In genomic region chrX:74546984-74547383, GRCh38 we compare ENCODE assay signal across 22 cellular contexts.
"Had no signal": no experiment of that assay in that cellular context is flagged by ENCODE, and none has a peak within 500 bp of the region (broad histone marks: within the 10 kb centered on the region; RNA-seq: fewer than 3 reads in every experiment).

No MANE protein-coding gene starts in this region.

- H3K36me3 Mint-ChIP-seq: naive thymus-derived CD8-positive, alpha-beta T cell had no signal

- FAIRE-seq: islet of Langerhans, small intestine had no signal

- DNase-seq: colonic mucosa; dermis blood vessel endothelial cell; foreskin melanocyte; heart left ventricle; hypothalamus; mammary epithelial cell; mucosa of descending colon; nucleus accumbens; ovary; right cardiac atrium; small intestine; stimulated activated CD4-positive, alpha-beta T cell treated with anti-CD3 and anti-CD28 coated beads, Interleukin-12 subunit alpha, Interleukin-12 subunit beta, amount 100 ng/mL, for 4 hours; stimulated activated CD4-positive, alpha-beta T cell treated with anti-CD3 and anti-CD28 coated beads, Interleukin-2, amount 100 ng/mL, for 48 hours; stimulated activated naive CD8-positive, alpha-beta T cell treated with anti-CD3 and anti-CD28 coated beads, Interleukin-15, Interleukin-2, amounts not matched to agents 100 U/mL and 50 U/mL, for 24 hours; testis; upper lobe of right lung had no signal

- H3K4me3 ChIP-seq: colonic mucosa, heart left ventricle, mucosa of descending colon, ovary, testis, tibial nerve, upper lobe of right lung, vagina had no signal

- H3K4me3 Mint-ChIP-seq: naive thymus-derived CD8-positive, alpha-beta T cell; neural crest cell had no signal

- H3K9me3 ChIP-seq: colonic mucosa, mucosa of descending colon, ovary, testis, tibial nerve, upper lobe of right lung, vagina had no signal

- H3K4me1 ChIP-seq: colonic mucosa, heart left ventricle, testis, tibial nerve, upper lobe of right lung, vagina had no signal

- H3K27me3 ChIP-seq: colonic mucosa, ovary, testis, tibial nerve, upper lobe of right lung, vagina had no signal

- H3K36me3 ChIP-seq: colonic mucosa, heart left ventricle, ovary, tibial nerve, upper lobe of right lung, vagina had no signal

- ATAC-seq: left lobe of liver; mucosa of descending colon; naive thymus-derived CD8-positive, alpha-beta T cell; right cardiac atrium; stimulated activated naive CD8-positive, alpha-beta T cell treated with anti-CD3 and anti-CD28 coated beads, Interleukin-15, Interleukin-2, amounts not matched to agents 100 U/mL and 50 U/mL, for 24 hours; upper lobe of right lung had no signal

- H3K27ac ChIP-seq: colonic mucosa, heart left ventricle, ovary, testis, tibial nerve, upper lobe of right lung, vagina had no signal
